Comparison of ENCODE assay signal across 5 cellular contexts in the genomic region with DNA sequence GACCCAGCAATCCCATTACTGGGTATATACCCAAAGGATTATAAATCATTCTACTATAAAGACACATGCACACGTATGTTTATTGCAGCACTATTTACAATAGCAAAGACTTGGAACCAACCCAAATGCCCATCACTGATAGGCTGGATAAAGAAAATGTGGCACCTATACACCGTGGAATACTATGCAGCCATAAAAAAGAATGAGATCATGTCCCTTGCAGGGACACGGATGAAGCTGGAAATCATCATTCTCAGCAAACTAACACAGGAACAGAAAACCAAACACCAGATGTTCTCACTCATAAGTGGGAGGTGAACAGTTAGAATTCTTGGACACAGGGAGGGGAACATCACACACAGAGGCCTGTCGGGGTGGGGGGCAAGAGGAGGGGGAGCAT. TPM values are rescaled to one million over a fixed set of nuclear protein-coding genes. Genes with fewer than 3 reads are reported as not detected.
DNase-seq lines count a peak whose midpoint lies in the region; ATAC-seq, FAIRE-seq and TF ChIP-seq lines count a peak whose summit lies in the region.
"Not testable (repeated sequence)": the region's sequence is repeated elsewhere in the genome, so short reads cannot be mapped to it uniquely, and the experiment has no call there.

No MANE protein-coding gene starts in this region.

- not testable (repeated sequence) for ATAC-seq in K562

- not testable (repeated sequence) for H3K9ac ChIP-seq in K562 (ENCODE audit: insufficient read depth in 1 of 2, low read depth in 2 of 2, low read length in 2 of 2)

- H2AFZ ChIP-seq in K562 (ENCODE audit: low read depth, low read length): not testable (repeated sequence)

- H3K36me3 ChIP-seq in HEK293 (ENCODE audit: control insufficient read depth in 2 of 2, insufficient read depth in 1 of 2, low read length in 2 of 2); K562 (ENCODE audit: control insufficient read depth, insufficient read depth, low read length): not testable (repeated sequence)

- H3K9me3 Mint-ChIP-seq in activated naive CD4-positive, alpha-beta T cell treated with anti-CD3 and anti-CD28 coated beads, Interleukin-2, amount 50 U/mL, for 24 hours: not testable (repeated sequence)

- H3K4me2 ChIP-seq in K562 (ENCODE audit: insufficient read depth, low read length): not testable (repeated sequence)

- H3K27me3 Mint-ChIP-seq in activated naive CD4-positive, alpha-beta T cell treated with anti-CD3 and anti-CD28 coated beads, Interleukin-2, amount 50 U/mL, for 24 hours: peaks cover 10% of the 10 kb centered on the region

- BruUV-seq in K562 (replicated peaks; lab: Mats Ljungman, UMichigan): not testable (repeated sequence)

- not testable (repeated sequence) for H3K9me1 ChIP-seq in K562 (ENCODE audit: control insufficient read depth, insufficient read depth, low read length)

- H3K27ac ChIP-seq in 22Rv1 (peak overlapping the region; percentile 86), VCaP (peak overlapping the region; percentile 10; the same call in 1 of the 2 replicates)
- H3K27ac ChIP-seq in HEK293 (ENCODE audit: extremely low read depth, low read depth, low read length); K562 (ENCODE audit: extremely low read depth, low read depth, low read length): not testable (repeated sequence)

- H3K4me3 Mint-ChIP-seq in activated naive CD4-positive, alpha-beta T cell treated with anti-CD3 and anti-CD28 coated beads, Interleukin-2, amount 50 U/mL, for 24 hours: not testable (repeated sequence)

- intact Hi-C loops in K562 (cut with micrococcal nuclease): loop anchor here (5.0 kb wide), 2 partner anchors 177 to 187 kb away; no protein-coding TSS in a partner anchor

- H3K27me3 ChIP-seq in K562 (ENCODE audit: control insufficient read depth in 2 of 2, insufficient read depth in 2 of 2, low read length in 2 of 2): peaks cover 13% of the 10 kb centered on the region in 2 experiments; a peak in 4 of 5 replicates

- peak overlapping the region; percentile 30 for H3K27ac Mint-ChIP-seq in activated naive CD4-positive, alpha-beta T cell treated with anti-CD3 and anti-CD28 coated beads, Interleukin-2, amount 50 U/mL, for 24 hours

- not testable (repeated sequence) for H3K4me1 Mint-ChIP-seq in activated naive CD4-positive, alpha-beta T cell treated with anti-CD3 and anti-CD28 coated beads, Interleukin-2, amount 50 U/mL, for 24 hours

- WGBS in K562 (ENCODE audit: insufficient coverage, low coverage, missing lambda C conversion rate): 1% methylated on average over 4 of the region's 4 CpGs

- not testable (repeated sequence) for H3K9me3 ChIP-seq in HEK293 (ENCODE audit: control insufficient read depth, insufficient read depth, low read depth, low read length); K562 (replicated peaks; ENCODE audit: control insufficient read depth, insufficient read depth, low read depth, low read length)

- not testable (repeated sequence) for DNase-seq in K562 (ENCODE audit: extremely low read depth in 1 of 4, low spot score in 3 of 4)

- H3K4me3 ChIP-seq in HEK293 (ENCODE audit: low read depth, low read length); K562: not testable (repeated sequence)

- in situ Hi-C loops in K562 (cut with MboI): loop anchor here (5.0 kb wide), 1 partner anchor 317 kb away; no protein-coding TSS in a partner anchor

- CTCF ChIA-PET in HEK293 (lab: Yijun Ruan, JAX): interaction anchor here (0.6 to 0.7 kb wide), 2 partner anchors 190 to 304 kb away, joined by 3 read pairs; no protein-coding TSS in a partner anchor
- CTCF ChIA-PET in K562 (lab: Yijun Ruan, JAX; ENCODE audit: low intra/inter-chr PET ratio): not testable (repeated sequence)

- POLR2A ChIA-PET in HEK293 (lab: Yijun Ruan, JAX); K562 (lab: Yijun Ruan, JAX): not testable (repeated sequence)

- H3K4me1 ChIP-seq in HEK293 (ENCODE audit: control insufficient read depth, insufficient read depth, low read length); K562 (replicated peaks in 1 of 2; ENCODE audit: control insufficient read depth in 2 of 2, insufficient read depth in 2 of 2, low read length in 2 of 2): not testable (repeated sequence)

- H3K79me2 ChIP-seq in K562 (ENCODE audit: control insufficient read depth, insufficient read depth, low read length): not testable (repeated sequence)

- TF ChIP-seq POLR2A in K562 (conservative IDR thresholded peaks at IDR 0.05): not testable (repeated sequence)

- FAIRE-seq in K562 (lab: Jason Lieb, UNC): not testable (repeated sequence)

- not testable (repeated sequence) for H3K36me3 Mint-ChIP-seq in activated naive CD4-positive, alpha-beta T cell treated with anti-CD3 and anti-CD28 coated beads, Interleukin-2, amount 50 U/mL, for 24 hours

- TF ChIP-seq RAD21 in K562 (CRISPR knock-in tag; conservative IDR thresholded peaks at IDR 0.05 in 1 of 2, IDR thresholded peaks at IDR 0.05 in 1 of 2): not testable (repeated sequence)

- not testable (repeated sequence) for TF ChIP-seq CTCF in 22Rv1 (IDR thresholded peaks at IDR 0.05); HEK293 (tag by site-specific recombination; IDR thresholded peaks at IDR 0.05); VCaP (conservative IDR thresholded peaks at IDR 0.05); K562 (IDR thresholded peaks at IDR 0.05 in 2 of 3, conservative IDR thresholded peaks at IDR 0.05 in 1 of 3; ENCODE audit: insufficient read depth in 2 of 3, low read depth in 1 of 3, low read length in 3 of 3)

- not testable (repeated sequence) for H4K20me1 ChIP-seq in K562 (replicated peaks; ENCODE audit: control insufficient read depth, insufficient read depth, low read length)

- not testable (repeated sequence) for TF ChIP-seq EP300 in K562 (IDR thresholded peaks at IDR 0.05; ENCODE audit: low read length)

TF ChIP-seq in HEK293, 187 proteins besides CTCF, POLR2A, EP300 and RAD21:
- peak; percentile 85 for TF ChIP-seq ZNF146 (tag by site-specific recombination; IDR thresholded peaks at IDR 0.05)
TF ChIP-seq in HEK293: peak in this region for 1; not testable (repeated sequence) for 186.

TF ChIP-seq in K562, 482 proteins besides CTCF, POLR2A, EP300 and RAD21:
- peak; percentile 91 for TF ChIP-seq ZNF146 (CRISPR knock-in tag; IDR thresholded peaks at IDR 0.05; ENCODE audit: unreplicated experiment)

RNA-seq across cellular contexts. Expression of gene THOC1, which starts 22.1 kb away (rescaled TPM):
- 140 and 675 TPM in 2 replicates for total RNA-seq in K562 (2011; cell fraction: chromatin; rRNA removed; ENCODE audit: low replicate concordance)
- 80.2 and 115 TPM in 2 replicates for total RNA-seq in K562 (2011; cell fraction: nucleolus; rRNA removed)
- 243 and 305 TPM in 2 replicates for total RNA-seq in K562 (2011; cell fraction: nucleoplasm; rRNA removed)
- total RNA-seq in K562 (2014; rRNA removed): 70.9 and 77.6 TPM in 2 replicates
- total RNA-seq in K562 (2014; rRNA removed; fragmentation: Illumina TruSeq; extraction: Trizol): 136 and 149 TPM in 2 replicates
- 116 and 120 TPM in 2 replicates for total RNA-seq in K562 (2015; rRNA removed; fragmentation: Illumina TruSeq; extraction: Trizol)
- 66.3 and 71.1 TPM in 2 replicates for total RNA-seq in K562 (2021)
- 143 and 150 TPM in 2 replicates for polyA plus RNA-seq in K562 (2011; rRNA removed)
- polyA plus RNA-seq in K562 (2011; cell fraction: cytosol; rRNA removed): 6.6 and 22.6 TPM in 2 replicates
- polyA plus RNA-seq in K562 (2011; cell fraction: nucleus; rRNA removed): 110 and 238 TPM in 2 replicates
- 51.4 and 58.9 TPM in 2 replicates for polyA plus RNA-seq in K562 (2012)
- 83.6 and 106 TPM in 2 replicates for polyA plus RNA-seq in K562 (2014; fragmentation: Illumina TruSeq; extraction: Trizol)
- polyA plus RNA-seq in K562 (2014; fragmentation: Nextera tagmentation; extraction: Ambion mirVana): 100 to 1,000 TPM in 1 of 2 experiments, 10 to 100 TPM in 1; 87.1 to 139 TPM
- 88.4 and 107 TPM in 2 replicates for polyA plus RNA-seq in K562 (2014; rRNA removed)
- 168 and 237 TPM in 2 replicates for polyA minus RNA-seq in K562 (2011; rRNA and poly(A)+ RNA removed)
- 23.7 and 28.0 TPM in 2 replicates for polyA minus RNA-seq in K562 (2011; cell fraction: cytosol; rRNA and poly(A)+ RNA removed)
- 139 and 282 TPM in 2 replicates for polyA minus RNA-seq in K562 (2011; cell fraction: nucleus; rRNA and poly(A)+ RNA removed)
